In genomic region chr1:1597275-1597930, GRCh38 we compare ENCODE assay signal across 1 cellular context.
TF ChIP-seq lines count a peak whose summit lies in the region.

No MANE protein-coding gene starts in this region.

TF ChIP-seq in HepG2, 621 proteins besides CTCF, POLR2A, EP300 and RAD21 (continued from another document and continues in another):
- TF ChIP-seq HMGXB4 (CRISPR knock-in tag; IDR thresholded peaks at IDR 0.05; ENCODE audit: borderline replicate concordance in 1 of 2, low read depth in 1 of 2): 0 out of 4 replicates have a peak, but pooled peaks of 1 of the 2 experiments have one; percentile 40
- no peak for TF ChIP-seq SMARCC2 (IDR thresholded peaks at IDR 0.05)
- TF ChIP-seq REPIN1 (CRISPR knock-in tag; IDR thresholded peaks at IDR 0.05; ENCODE audit: borderline replicate concordance, low read depth): no peak
- peak; percentile 31; the same call in 1 of the 2 replicates for TF ChIP-seq CBFB (CRISPR knock-in tag; IDR thresholded peaks at IDR 0.05)
- TF ChIP-seq ZXDC (CRISPR knock-in tag; IDR thresholded peaks at IDR 0.05): no peak
- TF ChIP-seq ZNF276 (CRISPR knock-in tag; IDR thresholded peaks at IDR 0.05; ENCODE audit: low read depth): no peak
- no peak for TF ChIP-seq ARID5B (CRISPR knock-in tag; IDR thresholded peaks at IDR 0.05)
- TF ChIP-seq GMEB2 (CRISPR knock-in tag; IDR thresholded peaks at IDR 0.05; ENCODE audit: low read depth): no peak
- no peak for TF ChIP-seq RFXANK (CRISPR knock-in tag; IDR thresholded peaks at IDR 0.05)
- no peak for TF ChIP-seq ZNF275 (CRISPR knock-in tag; IDR thresholded peaks at IDR 0.05; ENCODE audit: borderline replicate concordance)
- no peak for TF ChIP-seq ERF (CRISPR knock-in tag; IDR thresholded peaks at IDR 0.05)
- no peak for TF ChIP-seq PRDM4 (CRISPR knock-in tag; IDR thresholded peaks at IDR 0.05; ENCODE audit: borderline replicate concordance)
- no peak for TF ChIP-seq ZSCAN20 (CRISPR knock-in tag; IDR thresholded peaks at IDR 0.05; ENCODE audit: borderline replicate concordance)
- TF ChIP-seq ZNF570 (CRISPR knock-in tag; IDR thresholded peaks at IDR 0.05; ENCODE audit: borderline replicate concordance): no peak
- TF ChIP-seq SNRNP70 (IDR thresholded peaks at IDR 0.05; ENCODE audit: low read depth, low read length): no peak
- TF ChIP-seq RFX1 (IDR thresholded peaks at IDR 0.05): no peak
- TF ChIP-seq ZFP91 (CRISPR knock-in tag; IDR thresholded peaks at IDR 0.05; ENCODE audit: borderline replicate concordance): peak; percentile 27; the same call in 1 of the 2 replicates
- no peak for TF ChIP-seq CENPBD1 (CRISPR knock-in tag; IDR thresholded peaks at IDR 0.05; ENCODE audit: borderline replicate concordance, low read depth)
- no peak for TF ChIP-seq TRIM24 (CRISPR knock-in tag; IDR thresholded peaks at IDR 0.05)
- no peak for TF ChIP-seq KIAA2018 (CRISPR knock-in tag; IDR thresholded peaks at IDR 0.05; ENCODE audit: borderline replicate concordance)
- TF ChIP-seq MXD3 (CRISPR knock-in tag; IDR thresholded peaks at IDR 0.05): 0 out of 2 replicates have a peak, but pooled peaks have one; percentile 32
